In genomic region chr18:30139631-30140287, GRCh38 we compare ENCODE assay signal across 2 cellular contexts.
A peak's percentile ranks its signal among the peaks of the same experiment; 100 is the strongest.
TF ChIP-seq lines count a peak whose summit lies in the region.

No MANE protein-coding gene starts in this region.

TF ChIP-seq in GM23338, 12 proteins besides CTCF, POLR2A, EP300 and RAD21:
- TF ChIP-seq NANOG (IDR thresholded peaks at IDR 0.05; ENCODE audit: borderline replicate concordance) (no peak), JUNB (IDR thresholded peaks at IDR 0.05; ENCODE audit: unreplicated experiment) (no peak), EZH2 (IDR thresholded peaks at IDR 0.05; ENCODE audit: low read depth, unreplicated experiment) (no peak), ETS1 (IDR thresholded peaks at IDR 0.05) (no peak), STAT1 (IDR thresholded peaks at IDR 0.05; ENCODE audit: unreplicated experiment) (no peak)
TF ChIP-seq in GM23338: peak in this region for 0.

TF ChIP-seq in H1, 55 proteins besides CTCF, POLR2A, EP300 and RAD21:
- TF ChIP-seq PHF8 (conservative IDR thresholded peaks at IDR 0.05; ENCODE audit: low read depth, low read length) (no peak), JUND (IDR thresholded peaks at IDR 0.05; ENCODE audit: low read length) (0 out of 2 replicates have a peak, but pooled peaks have one; percentile 22)
TF ChIP-seq in H1: peak in this region for 1.
